8 cellular contexts compared by ENCODE assay signal in the genomic region with DNA sequence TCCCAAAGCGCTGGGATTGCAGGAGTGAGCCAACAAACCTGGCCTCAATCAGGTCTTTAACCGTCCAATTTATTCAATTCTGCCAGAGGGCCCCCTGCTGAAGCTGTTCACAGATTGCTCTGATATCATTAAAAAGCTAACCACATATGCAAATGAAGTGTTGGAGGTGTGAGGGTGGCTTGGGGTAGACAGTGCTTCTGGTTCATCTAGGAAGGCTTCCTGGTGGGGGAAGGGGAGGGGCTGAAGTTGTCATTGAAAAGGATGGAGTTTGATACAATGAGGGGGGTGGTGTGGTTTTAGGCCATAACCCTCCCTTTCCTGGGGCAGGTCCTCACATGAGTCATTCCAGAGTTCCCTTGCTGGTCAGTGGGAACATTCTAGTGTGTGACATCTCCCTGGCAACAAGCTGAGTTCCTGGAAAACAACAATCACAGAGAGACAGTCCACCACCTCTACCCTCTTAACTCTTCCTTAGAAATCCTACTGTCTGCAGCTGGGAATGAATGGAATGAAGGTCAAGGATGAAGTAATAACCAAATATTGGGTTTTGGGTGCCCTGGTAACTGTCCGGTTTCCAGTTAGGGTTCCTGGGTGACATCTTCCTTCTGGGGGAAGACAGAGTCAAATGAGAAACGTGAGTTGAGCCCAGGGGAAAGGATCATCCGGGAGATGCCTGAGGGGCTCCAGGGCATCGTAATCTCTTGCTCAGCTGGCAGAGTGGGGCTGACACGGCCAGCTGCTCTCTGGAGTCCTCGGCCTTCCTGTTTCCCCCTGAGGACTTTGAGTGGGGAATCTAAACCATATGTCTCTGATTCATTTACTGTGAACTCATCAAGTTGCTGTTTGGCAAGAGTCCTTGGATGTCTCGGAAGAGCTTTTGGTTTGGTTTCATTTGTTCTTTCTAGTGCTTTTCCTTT. TPM values are rescaled to one million over a fixed set of nuclear protein-coding genes. Genes with fewer than 3 reads are reported as not detected.
DNase-seq lines count a peak whose midpoint lies in the region; ATAC-seq and TF ChIP-seq lines count a peak whose summit lies in the region.

No MANE protein-coding gene starts in this region.

- no peaks in the 10 kb centered on the region for H3F3A ChIP-seq in neural progenitor cell (ENCODE audit: low read depth)

- H3K4me3 ChIP-seq in HCT116 (replicated peaks in 1 of 2; ENCODE audit: low read depth in 1 of 2, low read length in 2 of 2), result no peak overlapping the region
- H3K4me3 ChIP-seq in neural progenitor cell, result no peak overlapping the region
- no peak overlapping the region for H3K4me3 ChIP-seq in H7 (ENCODE audit: insufficient read depth, low read depth, low read length)

- POLR2A ChIA-PET in HCT116 (lab: Charles Lee), result interaction anchor here (1.4 kb wide), 1 partner anchor 59 kb away, joined by 3 read pairs; a partner anchor contains a TSS

- RAD21 ChIA-PET in HCT116 (lab: Charles Lee; ENCODE audit: low non-redundant PET in 1 of 2, low total read pairs in 2 of 2, uncharacterized antibody in 2 of 2, unreplicated experiment in 2 of 2), result no interaction called here

- TF ChIP-seq POLR2A in HCT116 (IDR thresholded peaks at IDR 0.05; ENCODE audit: borderline replicate concordance, extremely low read depth, insufficient read depth, insufficient read length), result no peak

- H3K9me3 ChIP-seq in HCT116 (ENCODE audit: control insufficient read depth in 1 of 2, insufficient read depth in 1 of 2, low read depth in 1 of 2, low read length in 2 of 2) (no peaks in the 10 kb centered on the region), neural progenitor cell (ENCODE audit: low read depth) (no peaks in the 10 kb centered on the region)

- peaks cover 44% of the 10 kb centered on the region for H3K4me1 Mint-ChIP-seq in neural progenitor cell

- peak overlapping the region; percentile 89 for H3K27ac Mint-ChIP-seq in neural progenitor cell

- H3K9me3 Mint-ChIP-seq in neural progenitor cell, result no peaks in the 10 kb centered on the region

- H2AFZ ChIP-seq in HCT116 (ENCODE audit: low read depth, low read length, poor library complexity, severe bottlenecking) (peak overlapping the region; percentile 11), neural progenitor cell (replicated peaks) (no peak overlapping the region)

- BruUV-seq in HCT116 (replicated peaks; lab: Mats Ljungman, UMichigan), result no TSS peak

- H3K9me2 ChIP-seq in HCT116 (ENCODE audit: insufficient read depth), result no peaks in the 10 kb centered on the region

- peak overlapping the region; percentile 6 for H3K4me3 Mint-ChIP-seq in neural progenitor cell

- H4K20me1 ChIP-seq in HCT116 (ENCODE audit: insufficient read depth), result no peaks in the 10 kb centered on the region
- H4K20me1 ChIP-seq in neural progenitor cell (ENCODE audit: low read depth), result no peaks in the 10 kb centered on the region

- H3K27me3 Mint-ChIP-seq in neural progenitor cell (ENCODE audit: insufficient read depth, low read depth), result peaks cover 6% of the 10 kb centered on the region

- no peak for TF ChIP-seq RAD21 in HCT116 (IDR thresholded peaks at IDR 0.05; ENCODE audit: low read depth)

- H3K27me3 ChIP-seq in HCT116 (ENCODE audit: insufficient read depth, low read length), result no peaks in the 10 kb centered on the region
- peaks cover 25% of the 10 kb centered on the region for H3K27me3 ChIP-seq in neural progenitor cell
- H3K27me3 ChIP-seq in H7 (ENCODE audit: control insufficient read depth, insufficient read depth, low read length), result peaks cover 8% of the 10 kb centered on the region

- peaks cover 7 to 26% of the 10 kb centered on the region in 2 experiments; a peak in 3 of 4 replicates for H3K4me1 ChIP-seq in HCT116 (ENCODE audit: control insufficient read depth in 1 of 2, insufficient read depth in 2 of 2, low read length in 2 of 2)
- peaks cover 2% of the 10 kb centered on the region for H3K4me1 ChIP-seq in neural progenitor cell

- H3K79me2 ChIP-seq in HCT116 (ENCODE audit: insufficient read depth, low read length) (no peaks in the 10 kb centered on the region), neural progenitor cell (ENCODE audit: low read depth) (no peaks in the 10 kb centered on the region)

- H3K36me3 ChIP-seq in HCT116 (ENCODE audit: control insufficient read depth in 1 of 2, insufficient read depth in 2 of 2, low read length in 2 of 2) (no peaks in the 10 kb centered on the region), neural progenitor cell (no peaks in the 10 kb centered on the region), H7 (replicated peaks; ENCODE audit: control insufficient read depth, insufficient read depth, low read length) (no peaks in the 10 kb centered on the region)

- CTCF ChIA-PET in HCT116 (lab: Charles Lee), result interaction anchor here (1.1 to 1.7 kb wide), 3 partner anchors 32 to 212 kb away, joined by 3 to 7 read pairs (median 4); a partner anchor contains a TSS

- H3K36me3 Mint-ChIP-seq in neural progenitor cell, result no peaks in the 10 kb centered on the region

- peak overlapping the region; percentile 9; the same call in 1 of the 2 replicates for H3K4me2 ChIP-seq in HCT116 (ENCODE audit: low read length)
- H3K4me2 ChIP-seq in neural progenitor cell, result no peak overlapping the region

- no peak overlapping the region for H3K9ac ChIP-seq in HCT116 (ENCODE audit: low read length)
- no peak overlapping the region for H3K9ac ChIP-seq in neural progenitor cell

- DNase-seq in AG09319 (ENCODE audit: extremely low read depth, low read depth), result peak; percentile 88
- DNase-seq in HCT116 (ENCODE audit: low read depth, low spot score), result peak; percentile 10
- DNase-seq in RPMI8226, result peak; percentile 21
- DNase-seq in neural progenitor cell (ENCODE audit: low spot score), result no peak
- no peak for DNase-seq in H7
- no peak for DNase-seq in HuH-7 (ENCODE audit: low spot score)

- ATAC-seq in HCT116 (no peak), esophagus mucosa (peak; percentile 38), HG02759 (IDR thresholded peaks at IDR 0.05; ENCODE audit: unreplicated experiment) (no peak)

- intact Hi-C loops in HCT116 (cut with micrococcal nuclease), result no loop called here

- TF ChIP-seq CTCF in AG09319 (IDR thresholded peaks at IDR 0.05; ENCODE audit: low read depth, low read length) (no peak), HCT116 (IDR thresholded peaks at IDR 0.05 in 2 of 3, conservative IDR thresholded peaks at IDR 0.05 in 1 of 3; ENCODE audit: borderline replicate concordance in 1 of 3, insufficient read depth in 1 of 3, low read depth in 2 of 3, low read length in 2 of 3) (no peak), neural progenitor cell (IDR thresholded peaks at IDR 0.05) (no peak)

- H3K27ac ChIP-seq in HCT116 (ENCODE audit: low read depth, low read length) (no peak overlapping the region), neural progenitor cell (no peak overlapping the region)

TF ChIP-seq in HCT116, 20 proteins besides CTCF, POLR2A, EP300 and RAD21:
- TF ChIP-seq ZFX (IDR thresholded peaks at IDR 0.05) (no peak), JUND (IDR thresholded peaks at IDR 0.05) (0 out of 2 replicates have a peak, but pooled peaks have one; percentile 10)

RNA-seq across cellular contexts. Expression of a gene that starts 32.2 kb away (rescaled TPM):
- total RNA-seq in HCT116 (2021; ENCODE audit: unreplicated experiment) (4.8 TPM), esophagus mucosa (0.68 TPM), neural progenitor cell (ENCODE audit: low replicate concordance) (0.53 TPM in 1 of 2 replicates, not detected in the other)
- polyA plus RNA-seq in HCT116 (2012), result 3.1 and 4.0 TPM in 2 replicates
- total RNA-seq in H7 (2014; rRNA removed; shearing (Covaris generic)), result 2.5 and 5.8 TPM in 2 replicates

RNA-seq across cellular contexts. Expression of a gene that starts 58.9 kb away (rescaled TPM):
- 43.2 TPM for total RNA-seq in HCT116 (2021; ENCODE audit: unreplicated experiment)
- 60.0 and 101 TPM in 2 replicates for polyA plus RNA-seq in HCT116 (2012)
- 2.7 TPM for total RNA-seq in esophagus mucosa
- 7.2 and 7.8 TPM in 2 replicates for total RNA-seq in neural progenitor cell (ENCODE audit: low replicate concordance)
- total RNA-seq in H7 (2014; rRNA removed; shearing (Covaris generic)), result 15.0 and 19.2 TPM in 2 replicates

Comparison
In these comparisons a context has a peak if more than half of its experiments do, and no peak if none do; other contexts are left out.
1. DNase-seq: peak in AG09319 (single experiment), HCT116 (single experiment) and RPMI8226 (single experiment); none in neural progenitor cell (single experiment), H7 (single experiment) and HuH-7 (single experiment).